Comparison of ENCODE assay signal across 15 cellular contexts in genomic region chr2:30590407-30590806, GRCh38.
A peak's percentile ranks its signal among the peaks of the same experiment; 100 is the strongest.
DNase-seq lines count a peak whose midpoint lies in the region; FAIRE-seq and TF ChIP-seq lines count a peak whose summit lies in the region.
"Had no signal": no experiment of that assay in that cellular context is flagged by ENCODE, and none has a peak within 500 bp of the region (broad histone marks: within the 10 kb centered on the region; RNA-seq: fewer than 3 reads in every experiment).

No MANE protein-coding gene starts in this region.

- no peak overlapping the region for H3K4me3 ChIP-seq in lower leg skin (ENCODE audit: low read depth, poor library complexity, severe bottlenecking)
- H3K4me3 ChIP-seq: A549; BLaER1 treated with 17β-estradiol and CSF1 and Interleukin-3, amounts not matched to agents 10 nM and 100 nM had no signal

- FAIRE-seq in TTC549 (lab: Jason Lieb, UNC): peak; percentile 36
- FAIRE-seq: G401.6 had no signal

- TF ChIP-seq POLR2A in lower leg skin (IDR thresholded peaks at IDR 0.05): no peak

- TF ChIP-seq CTCF in lower leg skin (IDR thresholded peaks at IDR 0.05): no peak

- intact Hi-C loops in lower leg skin (cut with DNase I; ENCODE audit: low total_unique reads): no loop called here

- peak; percentile 14 for DNase-seq in NCI-H510A treated with DMSO at 0.1 percent for 48 hours (lab: John Stamatoyannopoulos, UW)
- DNase-seq in NCI-H510A (lab: John Stamatoyannopoulos, UW): no peak
- DNase-seq in NCI-H69 (lab: John Stamatoyannopoulos, UW): peak; percentile 1
- DNase-seq in lower leg skin (ENCODE audit: low spot score in 2 of 2): no peak
- DNase-seq: AML-193; Caco-2; Calu3; CD4-positive, alpha-beta T cell; CD8-positive, alpha-beta T cell; DMS79 treated with DMSO at 0.1 percent for 48 hours; GF-D8 had no signal

- 94 to 96% methylated on average over 1 of the region's 1 CpG for WGBS in lower leg skin, 2 donors

Comparison
In these comparisons a context has a peak if more than half of its experiments do, and no peak if none do; other contexts are left out.
1. DNase-seq: peak in NCI-H510A treated with DMSO at 0.1 percent for 48 hours (single experiment) and NCI-H69 (single experiment); none in NCI-H510A (single experiment) and lower leg skin (0 of 2).